In the genomic region with DNA sequence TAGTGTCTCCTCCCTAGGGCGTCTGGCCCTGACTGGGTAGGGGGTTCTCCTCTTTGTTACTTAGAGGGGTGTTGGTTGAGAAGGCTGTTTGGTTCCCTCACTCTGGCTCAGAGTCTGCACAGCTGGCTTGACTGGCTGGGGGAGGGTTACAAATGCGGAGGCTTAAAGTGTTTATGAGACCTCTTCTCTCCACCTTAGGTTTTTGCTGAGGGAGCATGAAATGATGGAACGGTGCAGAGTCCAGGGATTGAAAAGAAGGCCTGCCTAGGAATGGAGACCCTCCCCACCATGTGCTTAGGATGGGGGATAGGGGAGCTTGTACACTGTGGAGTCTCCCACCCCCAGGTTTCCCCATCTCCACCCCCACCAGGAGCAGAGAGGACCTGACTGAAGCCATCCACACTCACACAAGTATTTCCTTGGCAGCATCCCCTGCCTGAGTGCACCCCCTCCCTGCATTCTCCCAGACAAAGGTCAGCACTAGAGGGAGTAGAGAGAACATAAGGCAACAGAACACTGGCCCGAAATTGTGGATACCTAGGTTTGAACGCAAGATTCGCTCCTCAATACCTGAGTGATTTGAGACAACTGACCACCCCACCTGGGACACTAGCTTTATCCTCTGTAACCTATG, we compare ENCODE assay signal across 8 cellular contexts. TPM values are rescaled to one million over a fixed set of nuclear protein-coding genes. Genes with fewer than 3 reads are reported as not detected.
DNase-seq lines count a peak whose midpoint lies in the region; ATAC-seq and TF ChIP-seq lines count a peak whose summit lies in the region.

No MANE protein-coding gene starts in this region.

- in situ Hi-C loops in GM13977 (cut with MboI; ENCODE audit: low pct_unique_long_range_greater_than_20kb, low sequenced_read_pairs, unreplicated experiment) = no loop called here
- in situ Hi-C loops in HAP-1 (cut with MboI; ENCODE audit: low sequenced_read_pairs) = no loop called here

- no peaks in the 10 kb centered on the region for H3K27me3 Mint-ChIP-seq in activated T-cell treated with anti-CD3 and anti-CD28 coated beads, Interleukin-2, amount 50 U/mL, for 72 hours (ENCODE audit: low read depth)

- no peak for DNase-seq in activated T-cell treated with anti-CD3 and anti-CD28 coated beads, Interleukin-2, amount 50 U/mL, for 72 hours
- no peak for DNase-seq in activated T-cell treated with anti-CD3 and anti-CD28 coated beads, Interleukin-2, amount 50 U/mL, for 48 hours
- DNase-seq in cardiac fibroblast (ENCODE audit: low read depth in 2 of 2) = peak in 1 of 2 donors; percentile 77
- peak; percentile 24 for DNase-seq in medulla oblongata (ENCODE audit: extremely low spot score)
- peak; percentile 53 for DNase-seq in ureter (ENCODE audit: low spot score)
- no peak for DNase-seq in GM13977 (ENCODE audit: low spot score)
- DNase-seq in COLO829 (ENCODE audit: low spot score) = no peak
- no peak for DNase-seq in HAP-1 (ENCODE audit: low spot score in 2 of 2)

- no peak for ATAC-seq in activated T-cell treated with anti-CD3 and anti-CD28 coated beads, Interleukin-2, amount 50 U/mL, for 72 hours (replicated peaks in 1 of 2)

- no peaks in the 10 kb centered on the region for H3K9me3 Mint-ChIP-seq in activated T-cell treated with anti-CD3 and anti-CD28 coated beads, Interleukin-2, amount 50 U/mL, for 72 hours

- peaks cover 0 to 1% of the 10 kb centered on the region in 2 donors for H3K36me3 Mint-ChIP-seq in activated T-cell treated with anti-CD3 and anti-CD28 coated beads, Interleukin-2, amount 50 U/mL, for 72 hours (ENCODE audit: insufficient read depth in 2 of 2)

- H3K27ac Mint-ChIP-seq in activated T-cell treated with anti-CD3 and anti-CD28 coated beads, Interleukin-2, amount 50 U/mL, for 72 hours = no peak overlapping the region

- peaks cover 39% of the 10 kb centered on the region for H3K4me1 Mint-ChIP-seq in activated T-cell treated with anti-CD3 and anti-CD28 coated beads, Interleukin-2, amount 50 U/mL, for 72 hours (ENCODE audit: low read depth)

- H3K36me3 ChIP-seq in HAP-1 (replicated peaks) = no peaks in the 10 kb centered on the region

- H3K27me3 ChIP-seq in HAP-1 (ENCODE audit: low read depth) = no peaks in the 10 kb centered on the region

- no peaks in the 10 kb centered on the region for H3K9me3 ChIP-seq in HAP-1

- TF ChIP-seq CTCF in cardiac fibroblast (IDR thresholded peaks at IDR 0.05; ENCODE audit: low read depth, low read length) (peak; percentile 6), GM13977 (IDR thresholded peaks at IDR 0.05; ENCODE audit: extremely low read depth, insufficient read depth, missing control alignments) (no peak)

- H3K4me3 ChIP-seq in cardiac fibroblast (replicated peaks in 1 of 2; ENCODE audit: low read depth in 2 of 2, low read length in 2 of 2) = peak overlapping the region in 1 of 2 donors; percentile 99
- no peak overlapping the region for H3K4me3 ChIP-seq in HAP-1

- peak overlapping the region; percentile 96 for H3K4me3 Mint-ChIP-seq in activated T-cell treated with anti-CD3 and anti-CD28 coated beads, Interleukin-2, amount 50 U/mL, for 72 hours

- peaks cover 28% of the 10 kb centered on the region for H3K4me1 ChIP-seq in HAP-1

RNA-seq across cellular contexts. Expression of a gene that starts 1.7 kb away (rescaled TPM):
- 10 to 100 TPM; 65.1 to 71.2 TPM for total RNA-seq in activated T-cell treated with anti-CD3 and anti-CD28 coated beads, Interleukin-2, amount 50 U/mL, for 72 hours
- 82.4 TPM for total RNA-seq in ureter

RNA-seq across cellular contexts. Expression of a gene that starts 11.0 kb away (rescaled TPM):
- 10 to 100 TPM; 42.6 to 51.4 TPM for total RNA-seq in activated T-cell treated with anti-CD3 and anti-CD28 coated beads, Interleukin-2, amount 50 U/mL, for 72 hours
- total RNA-seq in ureter = 59.4 TPM

RNA-seq across cellular contexts. Expression of a gene that starts 30.3 kb away (rescaled TPM):
- total RNA-seq in activated T-cell treated with anti-CD3 and anti-CD28 coated beads, Interleukin-2, amount 50 U/mL, for 72 hours = 100 to 1,000 TPM in 1 of 2 donors, 10 to 100 TPM in 1; 98.2 to 124 TPM
- 92.1 TPM for total RNA-seq in ureter

RNA-seq across cellular contexts. Expression of a gene that starts 56.7 kb away (rescaled TPM):
- 10 to 100 TPM; 11.8 to 14.0 TPM for total RNA-seq in activated T-cell treated with anti-CD3 and anti-CD28 coated beads, Interleukin-2, amount 50 U/mL, for 72 hours
- 16.0 TPM for total RNA-seq in ureter

Comparison
In these comparisons a context has a peak if more than half of its experiments do, and no peak if none do; other contexts are left out.
1. DNase-seq: peak in medulla oblongata (single experiment) and ureter (single experiment); none in activated T-cell treated with anti-CD3 and anti-CD28 coated beads, Interleukin-2, amount 50 U/mL, for 72 hours (0 of 2), activated T-cell treated with anti-CD3 and anti-CD28 coated beads, Interleukin-2, amount 50 U/mL, for 48 hours (0 of 2), GM13977 (single experiment), COLO829 (single experiment) and HAP-1 (0 of 2).